In the genomic region with DNA sequence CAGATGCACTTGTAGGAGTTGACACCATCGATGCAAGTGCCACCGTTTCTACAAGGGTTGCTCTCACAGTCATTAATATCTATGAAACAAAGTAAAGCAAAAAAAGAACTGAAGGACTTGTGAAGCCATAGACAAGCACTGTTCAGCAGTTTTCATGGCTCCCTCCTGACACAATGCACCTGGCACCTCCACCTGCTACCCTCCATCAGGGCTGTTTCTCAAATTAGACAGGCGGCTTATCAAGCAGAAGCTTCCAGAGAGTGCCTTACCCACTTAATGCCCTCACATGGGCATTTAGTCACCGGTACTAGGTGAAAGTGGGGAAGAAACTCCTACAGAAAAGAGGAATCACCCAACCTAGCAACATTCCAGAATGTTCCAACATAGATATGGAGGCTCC, we compare ENCODE assay signal across 22 cellular contexts.
"Had no signal": no experiment of that assay in that cellular context is flagged by ENCODE, and none has a peak within 500 bp of the region (broad histone marks: within the 10 kb centered on the region; RNA-seq: fewer than 3 reads in every experiment).

No MANE protein-coding gene starts in this region.

- H3K27ac Mint-ChIP-seq: activated CD4-positive, alpha-beta T cell treated with anti-CD3 and anti-CD28 coated beads for 36 hours; activated naive CD8-positive, alpha-beta T cell treated with anti-CD3 and anti-CD28 coated beads for 36 hours; activated T-helper 2 cell treated with anti-CD3 and anti-CD28 coated beads, Interferon-gamma antibody, Interleukin-2, Interleukin-4, amounts not matched to agents 10 μg/mL and 5 μg/mL and 100 μg/mL, durations not matched to agents 14 hours and 24 hours and 36 hours; endodermal cell; naive thymus-derived CD4-positive, alpha-beta T cell had no signal

- H3K9me3 ChIP-seq: heart left ventricle, ovary, psoas muscle, right atrium auricular region, thyroid gland had no signal

- ATAC-seq: activated CD4-positive, alpha-beta T cell treated with anti-CD3 and anti-CD28 coated beads for 36 hours; activated T-cell treated with anti-CD3 and anti-CD28 coated beads, Interleukin-2, amount 50 U/mL, for 4 hours; heart left ventricle; left colon; naive thymus-derived CD4-positive, alpha-beta T cell; psoas muscle had no signal

- H3K4me3 ChIP-seq: dorsolateral prefrontal cortex, heart left ventricle, lung, ovary, psoas muscle, right atrium auricular region, thyroid gland had no signal

- DNase-seq: activated CD4-positive, alpha-beta T cell treated with anti-CD3 and anti-CD28 coated beads for 36 hours; activated CD4-positive, alpha-beta T cell treated with anti-CD3 and anti-CD28 coated beads, Interleukin-2, amount 50 U/mL, for 48 hours; activated CD8-positive, alpha-beta memory T cell treated with anti-CD3 and anti-CD28 coated beads, Interleukin-2, amount 50 U/mL, for 48 hours; activated naive CD4-positive, alpha-beta T cell; activated naive CD8-positive, alpha-beta T cell treated with anti-CD3 and anti-CD28 coated beads for 36 hours; activated T-cell treated with anti-CD3 and anti-CD28 coated beads, Interleukin-2, amount 50 U/mL, for 4 hours; dorsolateral prefrontal cortex; endodermal cell; heart left ventricle; islet precursor cell; left colon; naive thymus-derived CD4-positive, alpha-beta T cell; psoas muscle; stimulated activated CD4-positive, alpha-beta T cell treated with anti-CD3 and anti-CD28 coated beads, Interleukin-4, amount 100 ng/mL, for 24 hours; stimulated activated naive CD4-positive, alpha-beta T cell treated with Interleukin-2 at 50 U/mL for 16 hours; T-helper 1 cell; T-helper 9 cell; thyroid gland had no signal

- H3K4me1 Mint-ChIP-seq: activated CD4-positive, alpha-beta T cell treated with anti-CD3 and anti-CD28 coated beads for 36 hours had no signal

- H3K36me3 Mint-ChIP-seq: activated naive CD8-positive, alpha-beta T cell treated with anti-CD3 and anti-CD28 coated beads for 36 hours; naive thymus-derived CD4-positive, alpha-beta T cell had no signal

- H3K4me3 Mint-ChIP-seq: activated CD4-positive, alpha-beta T cell treated with anti-CD3 and anti-CD28 coated beads for 36 hours; activated naive CD8-positive, alpha-beta T cell treated with anti-CD3 and anti-CD28 coated beads for 36 hours; activated T-cell treated with anti-CD3 and anti-CD28 coated beads, Interleukin-2, amount 50 U/mL, for 4 hours; endodermal cell; naive thymus-derived CD4-positive, alpha-beta T cell had no signal

- H3K27ac ChIP-seq: ovary, psoas muscle had no signal

- H3K36me3 ChIP-seq: ovary had no signal

- H3K9me3 Mint-ChIP-seq: activated naive CD8-positive, alpha-beta T cell treated with anti-CD3 and anti-CD28 coated beads for 36 hours; activated T-cell treated with anti-CD3 and anti-CD28 coated beads, Interleukin-2, amount 50 U/mL, for 4 hours; activated T-helper 2 cell treated with anti-CD3 and anti-CD28 coated beads, Interferon-gamma antibody, Interleukin-2, Interleukin-4, amounts not matched to agents 10 μg/mL and 5 μg/mL and 100 μg/mL, durations not matched to agents 14 hours and 24 hours and 36 hours; endodermal cell; naive thymus-derived CD4-positive, alpha-beta T cell had no signal

- H3K27me3 ChIP-seq: dorsolateral prefrontal cortex, heart left ventricle, ovary, right atrium auricular region, thyroid gland had no signal
